In genomic region chr7:17948503-17949238, GRCh38 we compare ENCODE assay signal across 25 cellular contexts. TPM values are rescaled to one million over a fixed set of nuclear protein-coding genes. Genes with fewer than 3 reads are reported as not detected.
DNase-seq lines count a peak whose midpoint lies in the region; ATAC-seq, FAIRE-seq and TF ChIP-seq lines count a peak whose summit lies in the region.
"Had no signal": no experiment of that assay in that cellular context is flagged by ENCODE, and none has a peak within 500 bp of the region (broad histone marks: within the 10 kb centered on the region; RNA-seq: fewer than 3 reads in every experiment).

No MANE protein-coding gene starts in this region.

- H3K9ac ChIP-seq in skeletal muscle satellite cell (ENCODE audit: low read depth, low read length): no peak overlapping the region
- no peak overlapping the region for H3K9ac ChIP-seq in endodermal cell (ENCODE audit: extremely low read depth, low read length, poor library complexity, severe bottlenecking)

- no peak for TF ChIP-seq POLR2A in H54 (IDR thresholded peaks at IDR 0.05; ENCODE audit: low read depth, low read length)

- DNase-seq in H54 (ENCODE audit: insufficient read length, low spot score): no peak
- peak; percentile 23 for DNase-seq in NOMO-1 treated with dmso at 0.1 percent for 144 hours (lab: John Stamatoyannopoulos, UW; ENCODE audit: unreplicated experiment)
- peak; percentile 80 for DNase-seq in fibroblast of gingiva (ENCODE audit: low read depth)
- no peak for DNase-seq in endodermal cell
- DNase-seq in cerebellar cortex (ENCODE audit: low spot score): no peak
- DNase-seq: activated CD4-positive, alpha-beta memory T cell treated with anti-CD3 and anti-CD28 coated beads, Interleukin-2, amount 10 ng/mL, durations not matched to agents 7 days and 5 days; activated CD4-positive, CD25-positive, alpha-beta regulatory T cell; activated gamma-delta T cell treated with Interleukin-2 at 50 U/mL for 16 hours; amygdala; heart right ventricle; KBM-7; left ventricle myocardium superior; NCI-H1105; NCI-H2081; NCI-H446; NK-92 treated with Interleukin-12 subunit alpha and Interleukin-12 subunit beta, amount 100 ng/mL, for 24 hours; stimulated activated CD8-positive, alpha-beta memory T cell treated with anti-CD3 and anti-CD28 coated beads, Interleukin-4, amount 100 ng/mL, for 48 hours; T1000; upper lobe of right lung had no signal

- H3K4me2 ChIP-seq in skeletal muscle satellite cell (ENCODE audit: low read length): peak overlapping the region; percentile 23

- H3K4me3 ChIP-seq in skeletal muscle satellite cell (ENCODE audit: low read length) (no peak overlapping the region), endodermal cell (ENCODE audit: low read length) (no peak overlapping the region)
- H3K4me3 ChIP-seq: BLaER1 treated with 17β-estradiol and CSF1 and Interleukin-3, amounts not matched to agents 10 nM and 100 nM; esophagus muscularis mucosa; heart right ventricle; upper lobe of right lung had no signal

- no peaks in the 10 kb centered on the region for H3K27me3 Mint-ChIP-seq in endodermal cell (ENCODE audit: insufficient read depth)
- H3K27me3 Mint-ChIP-seq: central memory CD8-positive, alpha-beta T cell had no signal

- H3K4me1 Mint-ChIP-seq in endodermal cell: no peaks in the 10 kb centered on the region

- H3K9me3 ChIP-seq in skeletal muscle satellite cell (replicated peaks; ENCODE audit: low read length): no peaks in the 10 kb centered on the region
- H3K9me3 ChIP-seq in endodermal cell (ENCODE audit: control insufficient read depth, low read length): no peaks in the 10 kb centered on the region
- H3K9me3 ChIP-seq: BLaER1 treated with 17β-estradiol and CSF1 and Interleukin-3, amounts not matched to agents 10 nM and 100 nM; esophagus muscularis mucosa; heart right ventricle; neutrophil; upper lobe of right lung had no signal

- peak; percentile 62 for FAIRE-seq in H54 (lab: Jason Lieb, UNC)

- no peaks in the 10 kb centered on the region for H3K36me3 Mint-ChIP-seq in endodermal cell (ENCODE audit: low read depth)

- no peak for ATAC-seq in HG03342 (IDR thresholded peaks at IDR 0.05; ENCODE audit: unreplicated experiment)
- ATAC-seq: heart right ventricle, left ventricle myocardium superior, upper lobe of right lung had no signal

- H3K36me3 ChIP-seq in skeletal muscle satellite cell (ENCODE audit: insufficient read depth, low read length) (no peaks in the 10 kb centered on the region), endodermal cell (ENCODE audit: control insufficient read depth, insufficient read depth, low read length) (no peaks in the 10 kb centered on the region)
- H3K36me3 ChIP-seq: BLaER1 treated with 17β-estradiol and CSF1 and Interleukin-3, amounts not matched to agents 10 nM and 100 nM; esophagus muscularis mucosa; heart right ventricle; neutrophil; upper lobe of right lung had no signal

- no peak overlapping the region for H3K27ac Mint-ChIP-seq in endodermal cell
- H3K27ac Mint-ChIP-seq: activated CD4-positive, alpha-beta memory T cell treated with anti-CD3 and anti-CD28 coated beads, Interleukin-2, amount 10 ng/mL, durations not matched to agents 7 days and 5 days had no signal

- peaks cover 16% of the 10 kb centered on the region for H3K4me1 ChIP-seq in skeletal muscle satellite cell (ENCODE audit: control insufficient read depth, insufficient read depth, low read length)
- H3K4me1 ChIP-seq in endodermal cell (ENCODE audit: control insufficient read depth, insufficient read depth, low read length): no peaks in the 10 kb centered on the region
- H3K4me1 ChIP-seq: upper lobe of right lung had no signal

- H3K9me3 Mint-ChIP-seq in endodermal cell: no peaks in the 10 kb centered on the region
- H3K9me3 Mint-ChIP-seq: activated CD4-positive, alpha-beta memory T cell treated with anti-CD3 and anti-CD28 coated beads, Interleukin-2, amount 10 ng/mL, durations not matched to agents 7 days and 5 days; central memory CD8-positive, alpha-beta T cell had no signal

- 92% methylated on average over 2 of the region's 2 CpGs; no CpG with 5 or more reads in 1 of the 2 experiments for WGBS in endodermal cell (ENCODE audit: insufficient coverage in 1 of 2, insufficient read length in 1 of 2), 2 experiments

- H3K27me3 ChIP-seq in skeletal muscle satellite cell (ENCODE audit: control insufficient read depth, insufficient read depth, low read length) (no peaks in the 10 kb centered on the region), endodermal cell (ENCODE audit: control insufficient read depth, insufficient read depth, low read length, poor library complexity, severe bottlenecking) (no peaks in the 10 kb centered on the region)
- H3K27me3 ChIP-seq: BLaER1 treated with 17β-estradiol and CSF1 and Interleukin-3, amounts not matched to agents 10 nM and 100 nM; esophagus muscularis mucosa; heart right ventricle; neutrophil; upper lobe of right lung had no signal

- no peak overlapping the region for H3K4me3 Mint-ChIP-seq in endodermal cell
- H3K4me3 Mint-ChIP-seq: activated CD4-positive, alpha-beta memory T cell treated with anti-CD3 and anti-CD28 coated beads, Interleukin-2, amount 10 ng/mL, durations not matched to agents 7 days and 5 days; central memory CD8-positive, alpha-beta T cell had no signal

- TF ChIP-seq CTCF in endodermal cell (conservative IDR thresholded peaks at IDR 0.05): no peak

- no peak overlapping the region for H3K27ac ChIP-seq in endodermal cell (ENCODE audit: low read depth, low read length)
- H3K27ac ChIP-seq: esophagus muscularis mucosa, heart right ventricle, neutrophil, upper lobe of right lung had no signal

RNA-seq across cellular contexts. Expression of gene SNX13, which starts 8.4 kb away (rescaled TPM):
- 29.9 and 38.5 TPM in 2 replicates for total RNA-seq in skeletal muscle satellite cell (2012; rRNA removed)
- 10 to 100 TPM; 32.8 to 38.8 TPM for total RNA-seq in endodermal cell
- 24.1 TPM for polyA plus RNA-seq in endodermal cell (2013, experiment 1 of 2)
- 20.2 TPM for polyA plus RNA-seq in endodermal cell (2013, experiment 2 of 2)

Comparison
In these comparisons a context has a peak if more than half of its experiments do, and no peak if none do; other contexts are left out.
1. DNase-seq: peak in NOMO-1 treated with dmso at 0.1 percent for 144 hours (single experiment) and fibroblast of gingiva (single experiment); none in H54 (single experiment), endodermal cell (single experiment) and cerebellar cortex (single experiment).